26 cellular contexts compared by ENCODE assay signal in genomic region chr6:16624631-16625299, GRCh38.
DNase-seq lines count a peak whose midpoint lies in the region; ATAC-seq and TF ChIP-seq lines count a peak whose summit lies in the region.
"Had no signal": no experiment of that assay in that cellular context is flagged by ENCODE, and none has a peak within 500 bp of the region (broad histone marks: within the 10 kb centered on the region; RNA-seq: fewer than 3 reads in every experiment).

No MANE protein-coding gene starts in this region.

- H3K27ac Mint-ChIP-seq in chondrocyte (ENCODE audit: unreplicated experiment) (peak overlapping the region; percentile 72), mesothelial cell of epicardium (peak overlapping the region; percentile 76)
- H3K27ac Mint-ChIP-seq: activated CD4-positive, alpha-beta T cell treated with anti-CD3 and anti-CD28 coated beads for 36 hours; activated CD8-positive, alpha-beta T cell treated with anti-CD3 and anti-CD28 coated beads for 36 hours; activated naive CD4-positive, alpha-beta T cell treated with anti-CD3 and anti-CD28 coated beads for 36 hours; naive B cell had no signal

- H3K36me3 Mint-ChIP-seq in chondrocyte (ENCODE audit: low read depth) (peaks cover 5% of the 10 kb centered on the region), mesothelial cell of epicardium (peaks cover 16% of the 10 kb centered on the region)
- H3K36me3 Mint-ChIP-seq: naive B cell had no signal

- no peak for ATAC-seq in GM19467 (IDR thresholded peaks at IDR 0.05; ENCODE audit: unreplicated experiment)
- ATAC-seq in GM19463 (IDR thresholded peaks at IDR 0.05; ENCODE audit: unreplicated experiment) = no peak
- no peak for ATAC-seq in GM19351 (IDR thresholded peaks at IDR 0.05; ENCODE audit: unreplicated experiment)
- ATAC-seq: activated CD4-positive, alpha-beta T cell treated with anti-CD3 and anti-CD28 coated beads for 36 hours; activated CD8-positive, alpha-beta T cell treated with anti-CD3 and anti-CD28 coated beads for 36 hours; heart left ventricle; right lobe of liver had no signal

- H3K4me3 Mint-ChIP-seq in chondrocyte (ENCODE audit: unreplicated experiment) (no peak overlapping the region), mesothelial cell of epicardium (no peak overlapping the region)
- H3K4me3 Mint-ChIP-seq: activated CD4-positive, alpha-beta T cell treated with anti-CD3 and anti-CD28 coated beads for 36 hours; activated CD8-positive, alpha-beta T cell treated with anti-CD3 and anti-CD28 coated beads for 36 hours; activated naive CD4-positive, alpha-beta T cell treated with anti-CD3 and anti-CD28 coated beads for 36 hours; CD8-positive, alpha-beta memory T cell; naive B cell had no signal

- TF ChIP-seq CTCF in chondrocyte (IDR thresholded peaks at IDR 0.05) = no peak
- TF ChIP-seq CTCF in mesothelial cell of epicardium (IDR thresholded peaks at IDR 0.05; ENCODE audit: unreplicated experiment) = no peak

- H3K27me3 Mint-ChIP-seq in chondrocyte (ENCODE audit: low read depth) (no peaks in the 10 kb centered on the region), mesothelial cell of epicardium (ENCODE audit: low read depth) (no peaks in the 10 kb centered on the region)
- H3K27me3 Mint-ChIP-seq: activated CD4-positive, alpha-beta T cell treated with anti-CD3 and anti-CD28 coated beads for 36 hours; activated CD8-positive, alpha-beta T cell treated with anti-CD3 and anti-CD28 coated beads for 36 hours; CD8-positive, alpha-beta memory T cell; naive B cell had no signal

- H3K9me3 Mint-ChIP-seq in chondrocyte (ENCODE audit: low read depth) (peaks cover 4% of the 10 kb centered on the region), mesothelial cell of epicardium (peaks cover 6% of the 10 kb centered on the region)
- H3K9me3 Mint-ChIP-seq: CD8-positive, alpha-beta memory T cell had no signal

- DNase-seq in AG08395 (ENCODE audit: low spot score) = peak; percentile 9
- DNase-seq in LHCN-M2 (ENCODE audit: low read depth) = peak; percentile 37
- no peak for DNase-seq in chondrocyte (ENCODE audit: low spot score)
- no peak for DNase-seq in mesothelial cell of epicardium (ENCODE audit: low spot score in 2 of 2, unreplicated experiment in 2 of 2)
- no peak for DNase-seq in NCI-H82 treated with DMSO at 0.1 percent for 48 hours (lab: John Stamatoyannopoulos, UW; ENCODE audit: unreplicated experiment)
- DNase-seq: activated CD4-positive, alpha-beta T cell treated with anti-CD3 and anti-CD28 coated beads for 36 hours; activated CD8-positive, alpha-beta T cell treated with anti-CD3 and anti-CD28 coated beads for 36 hours; activated naive CD4-positive, alpha-beta T cell treated with anti-CD3 and anti-CD28 coated beads for 36 hours; BE2C; CD8-positive, alpha-beta memory T cell; effector CD8-positive, alpha-beta T cell; heart left ventricle; naive B cell; NCI-H1105; NCI-H187 treated with DMSO at 0.1 percent for 48 hours; NCI-H2171 treated with DMSO at 0.1 percent for 48 hours; NCI-H510A treated with DMSO at 0.1 percent for 48 hours; Peyer's patch; right lobe of liver; SIG-M5; stimulated activated CD4-positive, alpha-beta T cell treated with anti-CD3 and anti-CD28 coated beads, Interleukin-2, amount 100 ng/mL, for 48 hours; stomach; SW 1271 had no signal

- H3K4me1 Mint-ChIP-seq in chondrocyte (ENCODE audit: low read depth) (peaks cover 59% of the 10 kb centered on the region), mesothelial cell of epicardium (peaks cover 27% of the 10 kb centered on the region)

Comparison
In these comparisons a context has a peak if more than half of its experiments do, and no peak if none do; other contexts are left out.
1. DNase-seq: peak in AG08395 (single experiment) and LHCN-M2 (single experiment); none in chondrocyte (single experiment), mesothelial cell of epicardium (0 of 2) and NCI-H82 treated with DMSO at 0.1 percent for 48 hours (single experiment).